9 cellular contexts compared by ENCODE assay signal in the genomic region with DNA sequence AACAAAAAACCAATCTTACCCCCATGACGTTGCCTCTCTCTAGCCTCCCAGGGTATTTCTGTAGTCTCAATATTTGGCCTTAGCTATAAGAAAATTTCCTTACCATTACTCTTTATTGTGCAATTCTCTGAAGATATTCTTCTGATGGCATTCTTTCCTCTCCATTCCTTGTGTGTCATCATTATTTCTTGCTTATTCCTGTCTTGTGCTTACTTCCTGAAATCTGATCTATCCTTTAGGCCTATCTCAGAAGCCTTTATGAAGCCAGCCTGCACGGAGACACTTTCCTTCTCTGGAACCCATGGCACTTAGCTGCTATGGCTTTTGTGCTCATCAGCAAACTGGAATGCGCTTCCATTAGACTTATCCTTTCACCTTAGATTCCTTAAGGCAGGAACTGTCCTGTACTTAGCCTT.
A peak's percentile ranks its signal among the peaks of the same experiment; 100 is the strongest.
DNase-seq lines count a peak whose midpoint lies in the region; ATAC-seq and TF ChIP-seq lines count a peak whose summit lies in the region.
"Had no signal": no experiment of that assay in that cellular context is flagged by ENCODE, and none has a peak within 500 bp of the region (broad histone marks: within the 10 kb centered on the region; RNA-seq: fewer than 3 reads in every experiment).

No MANE protein-coding gene starts in this region.

- H3K27ac ChIP-seq in CD8-positive, alpha-beta T cell (ENCODE audit: low read depth, low read length), result no peak overlapping the region
- H3K27ac ChIP-seq in osteoblast (ENCODE audit: low read depth, low read length), result peak overlapping the region; percentile 89

- H3K9me3 Mint-ChIP-seq in CD8-positive, alpha-beta T cell, result no peaks in the 10 kb centered on the region
- H3K9me3 Mint-ChIP-seq in dendritic cell treated with granulocyte-macrophage colony-stimulating factor and Interleukin-4, amounts not matched to agents 40 ng/mL and 50 ng/mL, for 4 days, result no peaks in the 10 kb centered on the region

- H3K27me3 Mint-ChIP-seq in CD8-positive, alpha-beta T cell (ENCODE audit: low read depth), result no peaks in the 10 kb centered on the region
- H3K27me3 Mint-ChIP-seq in dendritic cell treated with granulocyte-macrophage colony-stimulating factor and Interleukin-4, amounts not matched to agents 40 ng/mL and 50 ng/mL, for 4 days, result no peaks in the 10 kb centered on the region

- peak overlapping the region; percentile 50 for H3K4me2 ChIP-seq in osteoblast (ENCODE audit: insufficient read depth, low read length)

- no peak for DNase-seq in CD8-positive, alpha-beta T cell
- peak; percentile 58 for DNase-seq in NCI-H460 (ENCODE audit: extremely low read depth, low read depth)
- DNase-seq in osteoblast (ENCODE audit: insufficient read length, low spot score, missing footprints), result peak; percentile 90
- no peak for DNase-seq in NCI-H345 (lab: John Stamatoyannopoulos, UW)
- DNase-seq in iPS-NIHi11 (ENCODE audit: low spot score), result no peak
- DNase-seq: NCI-H1417 had no signal

- CTCF ChIA-PET in CD8-positive, alpha-beta T cell (lab: Charles Lee), result interaction anchor here (0.9 to 3.0 kb wide), 3 partner anchors 11 to 262 kb away, joined by 3 to 13 read pairs (median 9); no protein-coding TSS in a partner anchor

- POLR2A ChIA-PET in CD8-positive, alpha-beta T cell (lab: Charles Lee), result interaction anchor here (0.7 to 1.0 kb wide), 2 partner anchors 18 to 357 kb away, joined by 3 read pairs; no protein-coding TSS in a partner anchor

- H3K36me3 Mint-ChIP-seq in CD8-positive, alpha-beta T cell, result peaks cover 7% of the 10 kb centered on the region
- peaks cover 4% of the 10 kb centered on the region for H3K36me3 Mint-ChIP-seq in dendritic cell treated with granulocyte-macrophage colony-stimulating factor and Interleukin-4, amounts not matched to agents 40 ng/mL and 50 ng/mL, for 4 days (ENCODE audit: low read depth)

- peak overlapping the region; percentile 21 for H3K27ac Mint-ChIP-seq in CD8-positive, alpha-beta T cell
- peak overlapping the region; percentile 60 for H3K27ac Mint-ChIP-seq in dendritic cell treated with granulocyte-macrophage colony-stimulating factor and Interleukin-4, amounts not matched to agents 40 ng/mL and 50 ng/mL, for 4 days

- no peak for ATAC-seq in CD8-positive, alpha-beta T cell
- ATAC-seq in GM21528 (IDR thresholded peaks at IDR 0.05; ENCODE audit: low FRiP score, unreplicated experiment) (no peak), HG02763 (IDR thresholded peaks at IDR 0.05; ENCODE audit: unreplicated experiment) (no peak)

- no peak overlapping the region for H3K4me3 ChIP-seq in CD8-positive, alpha-beta T cell (ENCODE audit: low read depth, low read length)
- no peak overlapping the region for H3K4me3 ChIP-seq in osteoblast (ENCODE audit: insufficient read depth, low read length)

- TF ChIP-seq CTCF in CD8-positive, alpha-beta T cell (IDR thresholded peaks at IDR 0.05), result no peak
- no peak for TF ChIP-seq CTCF in osteoblast (IDR thresholded peaks at IDR 0.05; ENCODE audit: extremely low read depth, low read depth, low read length)

- H3K36me3 ChIP-seq in CD8-positive, alpha-beta T cell (ENCODE audit: insufficient read depth, low read length), result no peaks in the 10 kb centered on the region
- no peaks in the 10 kb centered on the region for H3K36me3 ChIP-seq in osteoblast (ENCODE audit: insufficient read depth, low read length)

- no peaks in the 10 kb centered on the region for H3K79me2 ChIP-seq in osteoblast (ENCODE audit: insufficient read depth, low read length)

- no peaks in the 10 kb centered on the region for H3K27me3 ChIP-seq in CD8-positive, alpha-beta T cell (ENCODE audit: insufficient read depth, low read length)
- no peaks in the 10 kb centered on the region for H3K27me3 ChIP-seq in osteoblast (ENCODE audit: insufficient read depth, low read length)

- peaks cover 20% of the 10 kb centered on the region for H3K4me1 ChIP-seq in CD8-positive, alpha-beta T cell (ENCODE audit: insufficient read depth, low read length)
- peaks cover 51% of the 10 kb centered on the region for H3K4me1 ChIP-seq in osteoblast (ENCODE audit: insufficient read depth, low read length)

- H2AFZ ChIP-seq in osteoblast (ENCODE audit: low read length), result peak overlapping the region; percentile 85

- peaks cover 62% of the 10 kb centered on the region for H3K4me1 Mint-ChIP-seq in CD8-positive, alpha-beta T cell (ENCODE audit: low read depth)
- H3K4me1 Mint-ChIP-seq in dendritic cell treated with granulocyte-macrophage colony-stimulating factor and Interleukin-4, amounts not matched to agents 40 ng/mL and 50 ng/mL, for 4 days (ENCODE audit: low read depth), result peaks cover 82% of the 10 kb centered on the region

- H3K9me3 ChIP-seq in CD8-positive, alpha-beta T cell (ENCODE audit: low read length), result no peaks in the 10 kb centered on the region
- no peaks in the 10 kb centered on the region for H3K9me3 ChIP-seq in osteoblast (ENCODE audit: low read depth, low read length)

- no peak overlapping the region for H3K4me3 Mint-ChIP-seq in CD8-positive, alpha-beta T cell
- peak overlapping the region; percentile 56 for H3K4me3 Mint-ChIP-seq in dendritic cell treated with granulocyte-macrophage colony-stimulating factor and Interleukin-4, amounts not matched to agents 40 ng/mL and 50 ng/mL, for 4 days

- intact Hi-C loops in CD8-positive, alpha-beta T cell (cut with DNase I, micrococcal nuclease), result no loop called here
- intact Hi-C loops in dendritic cell treated with granulocyte-macrophage colony-stimulating factor and Interleukin-4, amounts not matched to agents 40 ng/mL and 50 ng/mL, for 4 days (cut with micrococcal nuclease), result no loop called here

- H4K20me1 ChIP-seq in osteoblast (ENCODE audit: insufficient read depth, low read length), result no peaks in the 10 kb centered on the region

Comparison
In these comparisons a context has a peak if more than half of its experiments do, and no peak if none do; other contexts are left out.
1. DNase-seq: peak in NCI-H460 (single experiment) and osteoblast (single experiment); none in CD8-positive, alpha-beta T cell (0 of 7), NCI-H345 (single experiment) and iPS-NIHi11 (single experiment).